8 cellular contexts compared by ENCODE assay signal in the genomic region with DNA sequence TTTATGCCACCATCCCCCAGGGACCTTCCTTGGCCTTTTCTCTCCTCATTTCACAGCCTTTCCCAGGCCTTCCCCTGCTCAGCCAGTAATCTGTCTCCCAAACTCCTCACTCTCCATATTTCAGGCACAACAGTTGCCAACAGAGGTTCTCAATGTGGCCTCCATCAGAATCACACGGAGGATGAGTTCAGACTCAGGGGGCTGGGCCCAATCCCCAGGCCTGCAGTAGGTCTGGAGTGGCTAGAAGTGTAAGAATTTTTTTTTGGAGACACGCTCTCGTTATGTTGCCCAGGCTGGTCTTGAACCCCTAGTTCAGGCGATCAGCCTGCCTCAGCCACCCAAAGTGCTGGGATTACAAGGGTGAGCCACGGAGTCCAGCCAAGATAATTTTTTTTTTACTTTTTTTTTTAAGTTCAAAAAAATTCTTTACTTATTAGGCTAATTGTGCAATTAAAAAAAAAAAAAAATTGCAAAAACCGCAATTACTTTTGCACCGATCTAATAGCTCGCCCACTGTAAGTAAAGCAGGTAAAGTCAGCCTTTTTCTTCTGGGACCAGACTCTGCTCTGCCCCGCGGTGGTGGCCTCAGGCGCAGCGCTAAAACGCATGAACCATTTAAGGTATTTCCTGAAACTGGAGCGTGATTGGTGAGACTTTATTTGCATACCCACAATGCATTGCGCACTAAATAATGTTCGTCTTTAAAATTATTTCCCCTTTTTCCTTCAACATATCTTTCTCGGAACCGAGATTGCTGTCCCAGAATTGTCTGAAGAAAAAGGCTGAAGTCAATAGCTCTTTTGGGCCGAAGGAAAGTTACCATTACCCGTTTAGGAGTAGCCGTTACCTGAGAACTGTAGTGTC. TPM values are rescaled to one million over a fixed set of nuclear protein-coding genes. Genes with fewer than 3 reads are reported as not detected.
DNase-seq lines count a peak whose midpoint lies in the region; ATAC-seq and TF ChIP-seq lines count a peak whose summit lies in the region.

No MANE protein-coding gene starts in this region.

- peak; percentile 89 for DNase-seq in NCI-H2196 treated with DMSO at 0.1 percent for 48 hours (lab: John Stamatoyannopoulos, UW; ENCODE audit: unreplicated experiment)
- peak; percentile 87 for DNase-seq in mammary epithelial cell
- peak; percentile 86 for DNase-seq in iPS-NIHi7 (ENCODE audit: extremely low spot score)

- H3K36me3 ChIP-seq in ACC112 (ENCODE audit: insufficient read depth, low read length) (no peaks in the 10 kb centered on the region), mammary epithelial cell (ENCODE audit: insufficient read depth, low read length) (no peaks in the 10 kb centered on the region)

- no peak overlapping the region for H2AFZ ChIP-seq in ACC112 (ENCODE audit: low read length, unreplicated experiment)
- H2AFZ ChIP-seq in mammary epithelial cell (ENCODE audit: low read depth, low read length) = peak overlapping the region; percentile 36

- BruUV-seq in mammary epithelial cell (replicated peaks; lab: Mats Ljungman, UMichigan) = no TSS peak

- H4K20me1 ChIP-seq in mammary epithelial cell (ENCODE audit: insufficient read depth, low read length) = no peaks in the 10 kb centered on the region

- H3K9me3 ChIP-seq in mammary epithelial cell (replicated peaks; ENCODE audit: insufficient read depth, low read length) = no peaks in the 10 kb centered on the region

- H3K9ac ChIP-seq in mammary epithelial cell (ENCODE audit: insufficient read depth, low read length) = peak overlapping the region; percentile 98

- intact Hi-C loops in mammary epithelial cell (cut with micrococcal nuclease) = loop anchor here (1.0 to 5.0 kb wide), 3 partner anchors 69 to 300 kb away; a partner anchor contains a TSS

- ATAC-seq in GM18867 (IDR thresholded peaks at IDR 0.05; ENCODE audit: unreplicated experiment) (peak; percentile 42), HG03159 (IDR thresholded peaks at IDR 0.05; ENCODE audit: unreplicated experiment) (peak; percentile 51)

- H3K27me3 ChIP-seq in ACC112 (ENCODE audit: insufficient read depth, low read length) = no peaks in the 10 kb centered on the region
- no peaks in the 10 kb centered on the region for H3K27me3 ChIP-seq in mammary epithelial cell (ENCODE audit: insufficient read depth, low read length)

- H3K4me1 ChIP-seq in ACC112 (ENCODE audit: control insufficient read depth, insufficient read depth, low read length, unreplicated experiment) = no peaks in the 10 kb centered on the region
- H3K4me1 ChIP-seq in mammary epithelial cell (ENCODE audit: insufficient read depth, low read length) = peaks cover 3% of the 10 kb centered on the region

- CTCF ChIA-PET in mammary epithelial cell (lab: Charles Lee; ENCODE audit: low non-redundant PET) = interaction anchor here (0.6 to 0.7 kb wide), 5 partner anchors 56 to 870 kb away, joined by 3 to 9 read pairs (median 5); no protein-coding TSS in a partner anchor

- 9% methylated on average over 20 of the region's 21 CpGs for WGBS in mammary epithelial cell (ENCODE audit: low coverage, missing lambda C conversion rate)

- H3K27ac ChIP-seq in ACC112 (ENCODE audit: low read depth, low read length) (peak overlapping the region; percentile 97), mammary epithelial cell (ENCODE audit: insufficient read depth, low read depth, low read length) (peak overlapping the region; percentile 100), skin epidermis (peak overlapping the region in 20 of 21 experiments; percentile 84 to 99 (median 97))

- no peaks in the 10 kb centered on the region for H3K79me2 ChIP-seq in ACC112 (ENCODE audit: control insufficient read depth, insufficient read depth, low read length, unreplicated experiment)
- no peaks in the 10 kb centered on the region for H3K79me2 ChIP-seq in mammary epithelial cell (ENCODE audit: insufficient read depth, low read length)

- dilution Hi-C loops in mammary epithelial cell (cut with HindIII; ENCODE audit: low sequenced_read_pairs) = no loop called here

- H3K4me3 ChIP-seq in ACC112 (ENCODE audit: low read depth, low read length) = no peak overlapping the region
- H3K4me3 ChIP-seq in WI38 (ENCODE audit: low read depth, low read length) = no peak overlapping the region
- H3K4me3 ChIP-seq in mammary epithelial cell (replicated peaks in 1 of 3; ENCODE audit: insufficient read depth in 1 of 3, low read depth in 2 of 3, low read length in 3 of 3) = no peak overlapping the region
- H3K4me3 ChIP-seq in skin epidermis = peak overlapping the region in 2 of 7 experiments; percentile 46 to 49

- H3K4me2 ChIP-seq in mammary epithelial cell (ENCODE audit: insufficient read depth, low read depth, low read length) = peak overlapping the region; percentile 59

- in situ Hi-C loops in mammary epithelial cell (cut with MboI; ENCODE audit: low sequenced_read_pairs in 2 of 2) = no loop called here

- TF ChIP-seq CTCF in WI38 (IDR thresholded peaks at IDR 0.05; ENCODE audit: low read depth, low read length) = peak; percentile 65
- peak; percentile 70 to 74 for TF ChIP-seq CTCF in mammary epithelial cell (conservative IDR thresholded peaks at IDR 0.05 in 1 of 2, IDR thresholded peaks at IDR 0.05 in 1 of 2; ENCODE audit: extremely low read depth in 1 of 2, insufficient read depth in 1 of 2, low read depth in 1 of 2, low read length in 2 of 2)

RNA-seq across cellular contexts. Expression of a gene that starts 18.7 kb away (rescaled TPM):
- 10 to 100 TPM; 35.1 to 72.3 TPM for total RNA-seq in mammary epithelial cell
- 61.9 TPM for polyA plus RNA-seq in mammary epithelial cell
- polyA minus RNA-seq in mammary epithelial cell = 35.6 TPM

RNA-seq across cellular contexts. Expression of a gene that starts 27.0 kb away (rescaled TPM):
- 100 to 1,000 TPM; 107 to 197 TPM for total RNA-seq in mammary epithelial cell
- 189 TPM for polyA plus RNA-seq in mammary epithelial cell
- polyA minus RNA-seq in mammary epithelial cell = 128 TPM

RNA-seq across cellular contexts. Expression of a gene that starts 48.8 kb away (rescaled TPM):
- under 1 TPM in 1 of 2 donors, not detected in 1; 0.17 TPM for total RNA-seq in mammary epithelial cell
- polyA plus RNA-seq in mammary epithelial cell = not detected
- polyA minus RNA-seq in mammary epithelial cell = not detected

RNA-seq across cellular contexts. Expression of a gene that starts 59.9 kb away (rescaled TPM):
- total RNA-seq in mammary epithelial cell = not detected
- polyA plus RNA-seq in mammary epithelial cell = not detected
- not detected for polyA minus RNA-seq in mammary epithelial cell
